Comparison of ENCODE assay signal across 30 cellular contexts in genomic region chr6:56312049-56312448, GRCh38.
"Had no signal": no experiment of that assay in that cellular context is flagged by ENCODE, and none has a peak within 500 bp of the region (broad histone marks: within the 10 kb centered on the region; RNA-seq: fewer than 3 reads in every experiment).

No MANE protein-coding gene starts in this region.

- DNase-seq: activated CD4-positive, alpha-beta T cell treated with anti-CD3 and anti-CD28 coated beads for 36 hours; activated CD4-positive, alpha-beta T cell treated with anti-CD3 and anti-CD28 coated beads, Interleukin-2, amount 50 U/mL, for 48 hours; activated CD4-positive, CD25-positive, alpha-beta regulatory T cell; activated CD8-positive, alpha-beta memory T cell treated with anti-CD3 and anti-CD28 coated beads for 24 hours; activated effector memory CD4-positive, alpha-beta T cell treated with anti-CD3 and anti-CD28 coated beads, Interleukin-2, amount 50 U/mL, for 16 hours; activated naive CD4-positive, alpha-beta T cell treated with anti-CD3 and anti-CD28 coated beads for 36 hours; activated naive CD8-positive, alpha-beta T cell treated with anti-CD3 and anti-CD28 coated beads for 36 hours; adrenal gland; aorta; body of pancreas; dermis blood vessel endothelial cell; effector CD4-positive, alpha-beta T cell; esophagus squamous epithelium; foreskin melanocyte; heart right ventricle; kidney glomerular epithelial cell; left ventricle myocardium inferior; naive B cell; nucleus accumbens; pancreas; psoas muscle; stimulated activated CD4-positive, alpha-beta T cell treated with anti-CD3 and anti-CD28 coated beads, Interleukin-2, amount 100 ng/mL, for 24 hours; stimulated activated naive CD4-positive, alpha-beta T cell; T-helper 1 cell had no signal

- H3K27me3 ChIP-seq: adrenal gland, body of pancreas, esophagus squamous epithelium, heart right ventricle, pancreas, tibial nerve had no signal

- H3K4me1 ChIP-seq: adrenal gland, body of pancreas, left ventricle myocardium inferior, pancreas, psoas muscle, tibial nerve had no signal

- H3K4me3 Mint-ChIP-seq: activated CD4-positive, alpha-beta T cell treated with anti-CD3 and anti-CD28 coated beads for 36 hours; activated naive CD4-positive, alpha-beta T cell treated with anti-CD3 and anti-CD28 coated beads for 36 hours; activated naive CD8-positive, alpha-beta T cell treated with anti-CD3 and anti-CD28 coated beads for 36 hours; activated T-helper 1 cell treated with anti-CD3 and anti-CD28 coated beads, Interleukin-12 subunit alpha, Interleukin-12 subunit beta, Interleukin-2, Interleukin-4 antibody, amounts not matched to agents 30 ng/mL and 10 ng/mL and 1 ng/mL, durations not matched to agents 14 hours and 24 hours and 36 hours; mesothelial cell of epicardium; naive B cell; neural crest cell; T-helper 2 cell treated with Interferon-gamma antibody and Interleukin-4, amounts not matched to agents 5 μg/mL and 100 μg/mL, for 36 hours had no signal

- ATAC-seq: activated CD4-positive, alpha-beta T cell treated with anti-CD3 and anti-CD28 coated beads for 36 hours; body of pancreas; pancreas; psoas muscle had no signal

- H3K36me3 ChIP-seq: adrenal gland, esophagus squamous epithelium, heart right ventricle, left ventricle myocardium inferior, pancreas, tibial nerve had no signal

- H3K9me3 ChIP-seq: adrenal gland, body of pancreas, esophagus squamous epithelium, heart right ventricle, left ventricle myocardium inferior, pancreas, psoas muscle had no signal

- H3K27me3 Mint-ChIP-seq: activated naive CD8-positive, alpha-beta T cell treated with anti-CD3 and anti-CD28 coated beads for 36 hours had no signal

- H3K4me3 ChIP-seq: adrenal gland, body of pancreas, esophagus squamous epithelium, heart right ventricle, left ventricle myocardium inferior, pancreas, psoas muscle, smooth muscle cell, tibial nerve had no signal

- H3K9me3 Mint-ChIP-seq: activated naive CD4-positive, alpha-beta T cell treated with anti-CD3 and anti-CD28 coated beads for 36 hours; activated naive CD8-positive, alpha-beta T cell treated with anti-CD3 and anti-CD28 coated beads for 36 hours; T-helper 2 cell treated with Interferon-gamma antibody and Interleukin-4, amounts not matched to agents 5 μg/mL and 100 μg/mL, for 36 hours had no signal

- H3K4me1 Mint-ChIP-seq: activated CD4-positive, alpha-beta T cell treated with anti-CD3 and anti-CD28 coated beads for 36 hours; activated naive CD8-positive, alpha-beta T cell treated with anti-CD3 and anti-CD28 coated beads for 36 hours; mesothelial cell of epicardium; naive B cell; neural crest cell had no signal

- H3K27ac ChIP-seq: adrenal gland, body of pancreas, left ventricle myocardium inferior, pancreas, psoas muscle had no signal

- H3K27ac Mint-ChIP-seq: activated CD4-positive, alpha-beta T cell treated with anti-CD3 and anti-CD28 coated beads for 36 hours; activated naive CD4-positive, alpha-beta T cell treated with anti-CD3 and anti-CD28 coated beads for 36 hours; activated naive CD8-positive, alpha-beta T cell treated with anti-CD3 and anti-CD28 coated beads for 36 hours; activated T-helper 1 cell treated with anti-CD3 and anti-CD28 coated beads, Interleukin-12 subunit alpha, Interleukin-12 subunit beta, Interleukin-2, Interleukin-4 antibody, amounts not matched to agents 30 ng/mL and 10 ng/mL and 1 ng/mL, durations not matched to agents 14 hours and 24 hours and 36 hours; mesothelial cell of epicardium; T-helper 2 cell treated with Interferon-gamma antibody and Interleukin-4, amounts not matched to agents 5 μg/mL and 100 μg/mL, for 36 hours had no signal

- H3K36me3 Mint-ChIP-seq: activated naive CD8-positive, alpha-beta T cell treated with anti-CD3 and anti-CD28 coated beads for 36 hours; naive B cell had no signal

- H3K4me2 ChIP-seq: smooth muscle cell had no signal
